ENCODE assay signal across 1 cellular context in genomic region chr6:45618259-45618658, GRCh38.
TF ChIP-seq lines count a peak whose summit lies in the region.

No MANE protein-coding gene starts in this region.

TF ChIP-seq in H1, 55 proteins besides CTCF, POLR2A, EP300 and RAD21:
- no peak for TF ChIP-seq YY1 (IDR thresholded peaks at IDR 0.05; ENCODE audit: low read depth, low read length)
- no peak for TF ChIP-seq KDM4A (IDR thresholded peaks at IDR 0.05; ENCODE audit: low read depth, low read length, severe bottlenecking)
- no peak for TF ChIP-seq POLR2AphosphoS5 (IDR thresholded peaks at IDR 0.05; ENCODE audit: low read depth, low read length)
- TF ChIP-seq MAFK (IDR thresholded peaks at IDR 0.05; ENCODE audit: low read depth, low read length) = no peak
- no peak for TF ChIP-seq NANOG (IDR thresholded peaks at IDR 0.05; ENCODE audit: insufficient read depth, low read depth, low read length, poor library complexity, severe bottlenecking)
- no peak for TF ChIP-seq TBP (IDR thresholded peaks at IDR 0.05; ENCODE audit: low read depth, low read length)
- no peak for TF ChIP-seq CHD2 (IDR thresholded peaks at IDR 0.05; ENCODE audit: low read length)
- no peak for TF ChIP-seq SRF (IDR thresholded peaks at IDR 0.05; ENCODE audit: low read depth, low read length)
